ENCODE assay signal across 13 cellular contexts in genomic region chr1:214808845-214809460, GRCh38.
DNase-seq lines count a peak whose midpoint lies in the region; ATAC-seq, FAIRE-seq and TF ChIP-seq lines count a peak whose summit lies in the region.
"Had no signal": no experiment of that assay in that cellular context is flagged by ENCODE, and none has a peak within 500 bp of the region (broad histone marks: within the 10 kb centered on the region; RNA-seq: fewer than 3 reads in every experiment).

No MANE protein-coding gene starts in this region.

- no peaks in the 10 kb centered on the region for H4K20me1 ChIP-seq in endothelial cell of umbilical vein (replicated peaks; ENCODE audit: control insufficient read depth, extremely low read depth, insufficient read depth, low read length)

- CTCF ChIA-PET in endothelial cell of umbilical vein (lab: Charles Lee) = interaction anchor here (0.6 to 2.6 kb wide), 25 partner anchors 9 to 796 kb away, joined by 3 to 47 read pairs (median 3); no protein-coding TSS in a partner anchor

- H3K4me2 ChIP-seq in endothelial cell of umbilical vein (ENCODE audit: insufficient read depth, low read length) = no peak overlapping the region

- no peaks in the 10 kb centered on the region for H3K9me3 ChIP-seq in cardiac muscle cell (ENCODE audit: low read depth)
- H3K9me3 ChIP-seq in heart right ventricle = peaks cover 0 to 28% (median 13%) of the 10 kb centered on the region in 11 donors
- H3K9me3 ChIP-seq in endothelial cell of umbilical vein (replicated peaks; ENCODE audit: control insufficient read depth, insufficient read depth, low read length) = no peaks in the 10 kb centered on the region
- H3K9me3 ChIP-seq: Caco-2, SJCRH30 had no signal

- POLR2A ChIA-PET in endothelial cell of umbilical vein (lab: Charles Lee) = no interaction called here

- BruUV-seq in endothelial cell of umbilical vein (replicated peaks; lab: Mats Ljungman, UMichigan) = no TSS peak

- no peaks in the 10 kb centered on the region for H3K79me2 ChIP-seq in endothelial cell of umbilical vein (ENCODE audit: control insufficient read depth, insufficient read depth, low read length)

- intact Hi-C loops in heart right ventricle (cut with DNase I) = loop anchor here in 1 of 10 donors (10.0 kb wide), 1 partner anchor 716 kb away; no protein-coding TSS in a partner anchor
- intact Hi-C loops in endothelial cell of umbilical vein (cut with micrococcal nuclease) = loop anchor here (1.0 kb wide), 2 partner anchors 337 to 717 kb away; no protein-coding TSS in a partner anchor

- TF ChIP-seq CTCF in cardiac muscle cell (IDR thresholded peaks at IDR 0.05; ENCODE audit: low read depth, low read length) (peak; percentile 54), heart right ventricle (IDR thresholded peaks at IDR 0.05) (peak in 4 of 9 donors; percentile 10 to 31 (median 16)), endothelial cell of umbilical vein (IDR thresholded peaks at IDR 0.05; ENCODE audit: extremely low read depth in 1 of 2, insufficient read depth in 1 of 2, low read depth in 1 of 2, low read length in 2 of 2) (peak; percentile 8 to 14), GM10266 (IDR thresholded peaks at IDR 0.05; ENCODE audit: control insufficient read depth, insufficient read depth, low read depth, missing control alignments) (no peak)

- ATAC-seq in heart right ventricle (no peak), HG02678 (IDR thresholded peaks at IDR 0.05; ENCODE audit: unreplicated experiment) (no peak)
- ATAC-seq: left cardiac atrium had no signal

- no peak for TF ChIP-seq POLR2A in endothelial cell of umbilical vein (IDR thresholded peaks at IDR 0.05; ENCODE audit: low read depth, low read length)

- H3K36me3 ChIP-seq in cardiac muscle cell = no peaks in the 10 kb centered on the region
- no peaks in the 10 kb centered on the region for H3K36me3 ChIP-seq in heart right ventricle
- H3K36me3 ChIP-seq in endothelial cell of umbilical vein (ENCODE audit: control insufficient read depth in 2 of 2, extremely low read depth in 1 of 2, insufficient read depth in 2 of 2, low read length in 2 of 2) = no peaks in the 10 kb centered on the region
- H3K36me3 ChIP-seq: SJCRH30 had no signal

- no peak overlapping the region for H3K4me3 ChIP-seq in cardiac muscle cell
- H3K4me3 ChIP-seq in heart right ventricle = no peak overlapping the region
- no peak overlapping the region for H3K4me3 ChIP-seq in endothelial cell of umbilical vein (replicated peaks in 1 of 3; ENCODE audit: insufficient read depth in 1 of 3, low read depth in 1 of 3, low read length in 3 of 3)
- H3K4me3 ChIP-seq: SJCRH30 had no signal

- H3K9me1 ChIP-seq in endothelial cell of umbilical vein (replicated peaks; ENCODE audit: control insufficient read depth, extremely low read depth, insufficient read depth, low read length) = no peaks in the 10 kb centered on the region

- dilution Hi-C loops in endothelial cell of umbilical vein (cut with MboI; ENCODE audit: extremely low pct_ligation_motif_present, low sequenced_read_pairs) = no loop called here

- no peak overlapping the region for H2AFZ ChIP-seq in endothelial cell of umbilical vein (ENCODE audit: low read depth, low read length)

- no peak for FAIRE-seq in endothelial cell of umbilical vein (lab: Jason Lieb, UNC)

- H3K27me3 ChIP-seq in cardiac muscle cell (no peaks in the 10 kb centered on the region), heart right ventricle (no peaks in the 10 kb centered on the region), endothelial cell of umbilical vein (ENCODE audit: control insufficient read depth in 2 of 2, insufficient read depth in 2 of 2, low read length in 2 of 2) (no peaks in the 10 kb centered on the region)
- H3K27me3 ChIP-seq: SJCRH30 had no signal

- DNase-seq in cardiac muscle cell (ENCODE audit: low read depth in 1 of 2, low spot score in 1 of 2) = peak; percentile 1 to 60
- DNase-seq in heart right ventricle = no peak
- peak; percentile 1 for DNase-seq in NCI-H748 treated with DMSO at 0.1 percent for 48 hours (lab: John Stamatoyannopoulos, UW)
- DNase-seq in endothelial cell of umbilical vein (ENCODE audit: low read depth, low spot score) = peak; percentile 25
- DNase-seq in pons (ENCODE audit: low spot score) = no peak
- DNase-seq in GM10266 (ENCODE audit: extremely low spot score) = no peak
- no peak for DNase-seq in stimulated activated CD4-positive, alpha-beta T cell treated with anti-CD3 and anti-CD28 coated beads, Interleukin-4, amount 100 ng/mL, for 4 hours
- DNase-seq: activated effector memory CD4-positive, alpha-beta T cell treated with anti-CD3 and anti-CD28 coated beads, Interleukin-2, amount 50 U/mL, for 16 hours; Caco-2; left cardiac atrium; stimulated activated CD4-positive, alpha-beta T cell treated with anti-CD3 and anti-CD28 coated beads, Interleukin-4, amount 100 ng/mL, for 24 hours had no signal

- H3K27ac ChIP-seq in cardiac muscle cell = no peak overlapping the region
- H3K27ac ChIP-seq in heart right ventricle = no peak overlapping the region
- no peak overlapping the region for H3K27ac ChIP-seq in endothelial cell of umbilical vein (ENCODE audit: insufficient read depth, low read depth, low read length)
- H3K27ac ChIP-seq: SJCRH30 had no signal

- H3K4me1 ChIP-seq in cardiac muscle cell (ENCODE audit: low read depth) = no peaks in the 10 kb centered on the region
- no peaks in the 10 kb centered on the region for H3K4me1 ChIP-seq in heart right ventricle
- no peaks in the 10 kb centered on the region for H3K4me1 ChIP-seq in endothelial cell of umbilical vein (ENCODE audit: control insufficient read depth, extremely low read depth, insufficient read depth, low read length)
- H3K4me1 ChIP-seq: Caco-2, SJCRH30 had no signal

- no peak overlapping the region for H3K9ac ChIP-seq in endothelial cell of umbilical vein (replicated peaks; ENCODE audit: extremely low read depth, insufficient read depth, low read length)

- 56 to 60% methylated on average over 3 of the region's 3 CpGs for WGBS in heart right ventricle, 2 donors

TF ChIP-seq in endothelial cell of umbilical vein, 7 proteins besides CTCF, POLR2A, EP300 and RAD21:
- TF ChIP-seq GATA2 (IDR thresholded peaks at IDR 0.05; ENCODE audit: insufficient read depth, insufficient read length, low read depth, low read length) (no peak), POLR2AphosphoS5 (IDR thresholded peaks at IDR 0.05; ENCODE audit: insufficient read depth, low read depth, low read length) (no peak), JUN (IDR thresholded peaks at IDR 0.05; ENCODE audit: borderline replicate concordance, insufficient read depth, insufficient read length, low read depth) (no peak), MYC (IDR thresholded peaks at IDR 0.05; ENCODE audit: low read depth, low read length) (no peak), EZH2 (IDR thresholded peaks at IDR 0.05; ENCODE audit: borderline replicate concordance, low read depth, low read length, severe bottlenecking) (no peak), FOS (IDR thresholded peaks at IDR 0.05; ENCODE audit: borderline replicate concordance, insufficient read depth, low read length) (no peak), MAX (IDR thresholded peaks at IDR 0.05; ENCODE audit: insufficient read depth, insufficient read length) (no peak)

Comparison
In these comparisons a context has a peak if more than half of its experiments do, and no peak if none do; other contexts are left out.
1. DNase-seq: peak in cardiac muscle cell (2 of 2), NCI-H748 treated with DMSO at 0.1 percent for 48 hours (single experiment) and endothelial cell of umbilical vein (single experiment); none in heart right ventricle (0 of 2), pons (single experiment), GM10266 (single experiment) and stimulated activated CD4-positive, alpha-beta T cell treated with anti-CD3 and anti-CD28 coated beads, Interleukin-4, amount 100 ng/mL, for 4 hours (0 of 2).